ENCODE assay signal across 24 cellular contexts in the genomic region with DNA sequence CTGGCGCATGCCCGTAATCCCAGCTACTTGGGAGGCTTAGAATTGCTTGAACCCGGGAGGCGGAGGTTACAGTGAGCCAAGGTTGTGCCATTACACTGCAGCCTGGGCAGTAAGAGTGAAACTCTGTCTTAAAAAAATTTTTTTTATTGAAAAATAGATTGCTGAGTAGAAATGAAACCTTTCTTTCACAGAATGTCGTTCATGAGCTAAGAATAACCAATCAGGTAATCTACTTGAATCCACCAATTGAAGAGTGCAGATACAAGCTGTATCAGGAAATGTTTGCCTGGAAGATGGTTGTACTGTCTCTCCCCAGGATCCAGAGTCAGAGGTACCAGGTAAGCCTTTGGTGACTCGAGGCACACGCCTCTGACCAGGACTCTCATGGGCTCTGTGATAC. TPM values are rescaled to one million over a fixed set of nuclear protein-coding genes. Genes with fewer than 3 reads are reported as not detected.
A peak's percentile ranks its signal among the peaks of the same experiment; 100 is the strongest.
DNase-seq lines count a peak whose midpoint lies in the region; ATAC-seq and TF ChIP-seq lines count a peak whose summit lies in the region.
"Had no signal": no experiment of that assay in that cellular context is flagged by ENCODE, and none has a peak within 500 bp of the region (broad histone marks: within the 10 kb centered on the region; RNA-seq: fewer than 3 reads in every experiment).

No MANE protein-coding gene starts in this region.

- H3K4me3 Mint-ChIP-seq in T-helper 17 cell = no peak overlapping the region
- H3K4me3 Mint-ChIP-seq: CD4-positive, alpha-beta T cell; memory B cell had no signal

- H3K27me3 ChIP-seq in GM06990 (replicated peaks; ENCODE audit: control insufficient read depth, insufficient read depth, low read length) = no peaks in the 10 kb centered on the region
- H3K27me3 ChIP-seq: brain microvascular endothelial cell, SJSA1 had no signal

- peaks cover 20% of the 10 kb centered on the region for H3K36me3 Mint-ChIP-seq in T-helper 17 cell (ENCODE audit: low read depth)

- H3K36me3 ChIP-seq in GM06990 (ENCODE audit: control insufficient read depth, insufficient read depth, low read length) = peaks cover 27% of the 10 kb centered on the region

- H3K4me3 ChIP-seq in GM06990 (replicated peaks; ENCODE audit: low read depth, low read length) (no peak overlapping the region), GM12865 (ENCODE audit: low read depth, low read length) (no peak overlapping the region)
- H3K4me3 ChIP-seq: SJSA1 had no signal

- peaks cover 12% of the 10 kb centered on the region for H3K4me1 Mint-ChIP-seq in T-helper 17 cell

- peak; percentile 33 for ATAC-seq in GM21576 (IDR thresholded peaks at IDR 0.05; ENCODE audit: unreplicated experiment)
- no peak for ATAC-seq in T-helper 17 cell
- ATAC-seq in Right ventricle myocardium superior (ENCODE audit: poor library complexity) = no peak
- ATAC-seq in HG02981 (IDR thresholded peaks at IDR 0.05; ENCODE audit: unreplicated experiment) = no peak
- ATAC-seq: left colon, sciatic nerve had no signal

- H3K9me3 ChIP-seq in T-helper 17 cell (ENCODE audit: control insufficient read depth, low read length, poor library complexity, severe bottlenecking) = no peaks in the 10 kb centered on the region
- H3K9me3 ChIP-seq: SJSA1 had no signal

- no peaks in the 10 kb centered on the region for H3K27me3 Mint-ChIP-seq in T-helper 17 cell
- H3K27me3 Mint-ChIP-seq: CD4-positive, alpha-beta T cell; memory B cell; progenitor cell of endocrine pancreas had no signal

- peak overlapping the region; percentile 32 for H3K27ac Mint-ChIP-seq in T-helper 17 cell
- H3K27ac Mint-ChIP-seq: memory B cell, progenitor cell of endocrine pancreas had no signal

- DNase-seq in GM06990 (ENCODE audit: extremely low read depth, insufficient read length) (peak; percentile 62), GM12865 (ENCODE audit: low read depth) (peak; percentile 56), T-helper 17 cell (no peak), SHP77 (lab: John Stamatoyannopoulos, UW) (no peak), Right ventricle myocardium superior (no peak)
- DNase-seq: activated CD4-positive, alpha-beta T cell treated with anti-CD3 and anti-CD28 coated beads for 4 hours; activated CD8-positive, alpha-beta memory T cell treated with anti-CD3 and anti-CD28 coated beads, Interleukin-2, amount 50 U/mL, for 4 hours; activated gamma-delta T cell; brain microvascular endothelial cell; CD4-positive, alpha-beta T cell; DMS 273 treated with DMSO at 0.1 percent for 48 hours; effector CD4-positive, alpha-beta T cell; erythroblast; left colon; NCI-H146; NCI-H524; NK-92 treated with Interleukin-12 subunit alpha and Interleukin-12 subunit beta, amount 100 ng/mL, for 24 hours; trophoblast cell had no signal

- TF ChIP-seq CTCF in GM06990 (IDR thresholded peaks at IDR 0.05; ENCODE audit: insufficient read depth, low read length, poor library complexity, severe bottlenecking) (no peak), GM12865 (IDR thresholded peaks at IDR 0.05; ENCODE audit: insufficient read depth, low read depth, low read length, missing control alignments) (no peak)

- intact Hi-C loops in Right ventricle myocardium superior (cut with DNase I) = no loop called here

RNA-seq across cellular contexts. Expression of a gene that starts 27.0 kb away (rescaled TPM):
- total RNA-seq in T-helper 17 cell = 100 to 1,000 TPM; 318 to 366 TPM
- 384 TPM for total RNA-seq in Right ventricle myocardium superior

Comparison
In these comparisons a context has a peak if more than half of its experiments do, and no peak if none do; other contexts are left out.
1. DNase-seq: peak in GM06990 (single experiment) and GM12865 (single experiment); none in T-helper 17 cell (0 of 3), SHP77 (0 of 2) and Right ventricle myocardium superior (single experiment).